In genomic region chr19:48806818-48807589, GRCh38 we compare ENCODE assay signal across 1 cellular context.
A peak's percentile ranks its signal among the peaks of the same experiment; 100 is the strongest.
TF ChIP-seq lines count a peak whose summit lies in the region.

No MANE protein-coding gene starts in this region.

TF ChIP-seq in HepG2, 621 proteins besides CTCF, POLR2A, EP300 and RAD21 (continued from another document and continues in another):
- TF ChIP-seq GATAD1 (CRISPR knock-in tag; IDR thresholded peaks at IDR 0.05): peak; percentile 34; the same call in 1 of the 2 replicates
- TF ChIP-seq DRAP1 (CRISPR knock-in tag; IDR thresholded peaks at IDR 0.05): peak; percentile 94
- no peak for TF ChIP-seq HNRNPLL (IDR thresholded peaks at IDR 0.05; ENCODE audit: low read depth, low read length, poor library complexity, severe bottlenecking)
- TF ChIP-seq PCBP2 (optimal IDR thresholded peaks at IDR 0.05; ENCODE audit: low read depth, low read length, poor library complexity, severe bottlenecking): no peak
- TF ChIP-seq ZNF816 (CRISPR knock-in tag; IDR thresholded peaks at IDR 0.05; ENCODE audit: borderline replicate concordance): no peak
- 0 out of 2 replicates have a peak, but pooled peaks have one; percentile 20 for TF ChIP-seq KLF12 (CRISPR knock-in tag; IDR thresholded peaks at IDR 0.05; ENCODE audit: borderline replicate concordance)
- TF ChIP-seq NRL (CRISPR knock-in tag; IDR thresholded peaks at IDR 0.05; ENCODE audit: borderline replicate concordance): no peak; the same call in 1 of the 2 replicates
- no peak for TF ChIP-seq ADNP (CRISPR knock-in tag; IDR thresholded peaks at IDR 0.05)
- 0 out of 2 replicates have a peak, but pooled peaks have one; percentile 43 for TF ChIP-seq NFKBIZ (CRISPR knock-in tag; IDR thresholded peaks at IDR 0.05)
- TF ChIP-seq ZNF3 (CRISPR knock-in tag; IDR thresholded peaks at IDR 0.05): no peak
- TF ChIP-seq, protein P1, sequence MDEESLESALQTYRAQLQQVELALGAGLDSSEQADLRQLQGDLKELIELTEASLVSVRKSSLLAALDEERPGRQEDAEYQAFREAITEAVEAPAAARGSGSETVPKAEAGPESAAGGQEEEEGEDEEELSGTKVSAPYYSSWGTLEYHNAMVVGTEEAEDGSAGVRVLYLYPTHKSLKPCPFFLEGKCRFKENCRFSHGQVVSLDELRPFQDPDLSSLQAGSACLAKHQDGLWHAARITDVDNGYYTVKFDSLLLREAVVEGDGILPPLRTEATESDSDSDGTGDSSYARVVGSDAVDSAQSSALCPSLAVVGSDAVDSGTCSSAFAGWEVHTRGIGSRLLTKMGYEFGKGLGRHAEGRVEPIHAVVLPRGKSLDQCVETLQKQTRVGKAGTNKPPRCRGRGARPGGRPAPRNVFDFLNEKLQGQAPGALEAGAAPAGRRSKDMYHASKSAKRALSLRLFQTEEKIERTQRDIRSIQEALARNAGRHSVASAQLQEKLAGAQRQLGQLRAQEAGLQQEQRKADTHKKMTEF (CRISPR knock-in tag; IDR thresholded peaks at IDR 0.05): peak; percentile 72
- TF ChIP-seq, protein P2, sequence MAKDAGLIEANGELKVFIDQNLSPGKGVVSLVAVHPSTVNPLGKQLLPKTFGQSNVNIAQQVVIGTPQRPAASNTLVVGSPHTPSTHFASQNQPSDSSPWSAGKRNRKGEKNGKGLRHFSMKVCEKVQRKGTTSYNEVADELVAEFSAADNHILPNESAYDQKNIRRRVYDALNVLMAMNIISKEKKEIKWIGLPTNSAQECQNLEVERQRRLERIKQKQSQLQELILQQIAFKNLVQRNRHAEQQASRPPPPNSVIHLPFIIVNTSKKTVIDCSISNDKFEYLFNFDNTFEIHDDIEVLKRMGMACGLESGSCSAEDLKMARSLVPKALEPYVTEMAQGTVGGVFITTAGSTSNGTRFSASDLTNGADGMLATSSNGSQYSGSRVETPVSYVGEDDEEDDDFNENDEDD (CRISPR knock-in tag; IDR thresholded peaks at IDR 0.05; ENCODE audit: borderline replicate concordance): 0 out of 2 replicates have a peak, but pooled peaks have one; percentile 30
- peak; percentile 80; the same call in 1 of the 2 replicates for TF ChIP-seq FOXO1 (CRISPR knock-in tag; IDR thresholded peaks at IDR 0.05)
- TF ChIP-seq TCF12 (IDR thresholded peaks at IDR 0.05): no peak
- TF ChIP-seq TCF12 (CRISPR knock-in tag; IDR thresholded peaks at IDR 0.05): no peak
- 0 out of 4 replicates have a peak, but pooled peaks of 1 of the 2 experiments have one; percentile 27 for TF ChIP-seq REST (IDR thresholded peaks at IDR 0.05; ENCODE audit: borderline replicate concordance in 1 of 2, low read depth in 1 of 2, low read length in 2 of 2)
- 0 out of 2 replicates have a peak, but pooled peaks have one; percentile 44 for TF ChIP-seq ZMAT3 (CRISPR knock-in tag; conservative IDR thresholded peaks at IDR 0.05)
- 0 out of 2 replicates have a peak, but pooled peaks have one; percentile 19 for TF ChIP-seq ZNF747 (CRISPR knock-in tag; IDR thresholded peaks at IDR 0.05; ENCODE audit: borderline replicate concordance)
- TF ChIP-seq ZNF335 (CRISPR knock-in tag; IDR thresholded peaks at IDR 0.05): no peak
- no peak for TF ChIP-seq NR2F2 (IDR thresholded peaks at IDR 0.05; ENCODE audit: borderline replicate concordance, low read depth)
- no peak for TF ChIP-seq POGZ (CRISPR knock-in tag; IDR thresholded peaks at IDR 0.05)
- no peak for TF ChIP-seq ZNF672 (CRISPR knock-in tag; IDR thresholded peaks at IDR 0.05)
- TF ChIP-seq CCAR2 (optimal IDR thresholded peaks at IDR 0.05; ENCODE audit: low read depth, low read length): no peak
- TF ChIP-seq ZBTB40 (IDR thresholded peaks at IDR 0.05): no peak
- TF ChIP-seq ZBTB40 (CRISPR knock-in tag; IDR thresholded peaks at IDR 0.05): no peak
- TF ChIP-seq WIZ (CRISPR knock-in tag; IDR thresholded peaks at IDR 0.05): no peak
- no peak; the same call in 1 of the 2 replicates for TF ChIP-seq ZFP82 (CRISPR knock-in tag; IDR thresholded peaks at IDR 0.05; ENCODE audit: borderline replicate concordance)
- TF ChIP-seq SRF (IDR thresholded peaks at IDR 0.05; ENCODE audit: low read depth, low read length): no peak
- TF ChIP-seq TEAD3 (CRISPR knock-in tag; optimal IDR thresholded peaks at IDR 0.05; ENCODE audit: borderline replicate concordance): peak; percentile 40
- TF ChIP-seq ZNF737 (CRISPR knock-in tag; IDR thresholded peaks at IDR 0.05; ENCODE audit: borderline replicate concordance): no peak
- TF ChIP-seq DMAP1 (CRISPR knock-in tag; IDR thresholded peaks at IDR 0.05): peak; percentile 79
- no peak for TF ChIP-seq ZNF329 (CRISPR knock-in tag; IDR thresholded peaks at IDR 0.05; ENCODE audit: low read depth)
- TF ChIP-seq ZNF510 (CRISPR knock-in tag; IDR thresholded peaks at IDR 0.05; ENCODE audit: low read depth): peak; percentile 75
- TF ChIP-seq TGIF2 (CRISPR knock-in tag; IDR thresholded peaks at IDR 0.05): peak; percentile 32; the same call in 1 of the 2 replicates
- no peak for TF ChIP-seq MIER2 (CRISPR knock-in tag; IDR thresholded peaks at IDR 0.05)
- TF ChIP-seq ZNF30 (CRISPR knock-in tag; IDR thresholded peaks at IDR 0.05): no peak
- TF ChIP-seq ELF3 (CRISPR knock-in tag; IDR thresholded peaks at IDR 0.05): peak; percentile 44
- TF ChIP-seq, protein P3, sequence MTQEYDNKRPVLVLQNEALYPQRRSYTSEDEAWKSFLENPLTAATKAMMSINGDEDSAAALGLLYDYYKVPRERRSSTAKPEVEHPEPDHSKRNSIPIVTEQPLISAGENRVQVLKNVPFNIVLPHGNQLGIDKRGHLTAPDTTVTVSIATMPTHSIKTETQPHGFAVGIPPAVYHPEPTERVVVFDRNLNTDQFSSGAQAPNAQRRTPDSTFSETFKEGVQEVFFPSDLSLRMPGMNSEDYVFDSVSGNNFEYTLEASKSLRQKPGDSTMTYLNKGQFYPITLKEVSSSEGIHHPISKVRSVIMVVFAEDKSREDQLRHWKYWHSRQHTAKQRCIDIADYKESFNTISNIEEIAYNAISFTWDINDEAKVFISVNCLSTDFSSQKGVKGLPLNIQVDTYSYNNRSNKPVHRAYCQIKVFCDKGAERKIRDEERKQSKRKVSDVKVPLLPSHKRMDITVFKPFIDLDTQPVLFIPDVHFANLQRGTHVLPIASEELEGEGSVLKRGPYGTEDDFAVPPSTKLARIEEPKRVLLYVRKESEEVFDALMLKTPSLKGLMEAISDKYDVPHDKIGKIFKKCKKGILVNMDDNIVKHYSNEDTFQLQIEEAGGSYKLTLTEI (CRISPR knock-in tag; conservative IDR thresholded peaks at IDR 0.05): no peak
- peak; percentile 68; the same call in 1 of the 2 replicates for TF ChIP-seq ESRRA (CRISPR knock-in tag; IDR thresholded peaks at IDR 0.05; ENCODE audit: low read depth)
- TF ChIP-seq, protein P4, sequence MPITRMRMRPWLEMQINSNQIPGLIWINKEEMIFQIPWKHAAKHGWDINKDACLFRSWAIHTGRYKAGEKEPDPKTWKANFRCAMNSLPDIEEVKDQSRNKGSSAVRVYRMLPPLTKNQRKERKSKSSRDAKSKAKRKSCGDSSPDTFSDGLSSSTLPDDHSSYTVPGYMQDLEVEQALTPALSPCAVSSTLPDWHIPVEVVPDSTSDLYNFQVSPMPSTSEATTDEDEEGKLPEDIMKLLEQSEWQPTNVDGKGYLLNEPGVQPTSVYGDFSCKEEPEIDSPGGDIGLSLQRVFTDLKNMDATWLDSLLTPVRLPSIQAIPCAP (CRISPR knock-in tag; IDR thresholded peaks at IDR 0.05; ENCODE audit: low read depth): no peak
